20 cellular contexts compared by ENCODE assay signal in the genomic region with DNA sequence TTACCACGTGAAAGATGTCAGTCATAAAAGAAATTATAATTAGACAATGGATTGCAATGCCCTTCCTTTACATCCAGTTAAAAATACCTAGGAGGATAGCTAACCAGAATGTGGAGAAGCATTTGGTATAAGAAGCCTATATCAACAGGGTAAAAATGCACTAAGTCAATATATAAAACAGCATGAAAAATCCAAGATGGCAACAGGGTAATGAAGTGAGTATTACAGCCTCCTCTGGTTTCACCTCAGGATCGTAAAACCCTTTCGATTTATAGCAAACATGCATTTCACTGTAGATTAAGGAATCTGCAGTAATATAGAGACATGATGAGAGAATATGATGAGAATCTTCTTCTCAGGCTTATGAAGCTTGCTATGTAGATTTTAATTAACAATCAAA.
"Had no signal": no experiment of that assay in that cellular context is flagged by ENCODE, and none has a peak within 500 bp of the region (broad histone marks: within the 10 kb centered on the region; RNA-seq: fewer than 3 reads in every experiment).

No MANE protein-coding gene starts in this region.

- DNase-seq: MV-4-11, NCI-H1048, NCI-H1105, NCI-H1417, NCI-H1436 treated with DMSO at 0.1 percent for 48 hours, NCI-H1694, NCI-H187 treated with DMSO at 0.1 percent for 48 hours, NCI-H2029 treated with DMSO at 0.1 percent for 48 hours, NCI-H2171 treated with DMSO at 0.1 percent for 48 hours, NCI-H345, NCI-H510A treated with DMSO at 0.1 percent for 48 hours, NCI-H526, NCI-H748 treated with DMSO at 0.1 percent for 48 hours, SHP77, T-cell had no signal

- H3K27me3 Mint-ChIP-seq: IgD-negative memory B cell, T-cell had no signal

- H3K4me3 Mint-ChIP-seq: IgD-negative memory B cell, T-cell had no signal

- H3K4me1 Mint-ChIP-seq: T-cell had no signal

- FAIRE-seq: HTR-8/SVneo, K562 had no signal

- ATAC-seq: K562, T-cell had no signal

- H3K4me3 ChIP-seq: K562 had no signal

- H3K27ac ChIP-seq: HL-60, RWPE1 had no signal

- H3K27ac Mint-ChIP-seq: IgD-negative memory B cell, T-cell had no signal

- H3K36me3 Mint-ChIP-seq: IgD-negative memory B cell, T-cell had no signal
